Comparison of ENCODE assay signal across 8 cellular contexts in the genomic region with DNA sequence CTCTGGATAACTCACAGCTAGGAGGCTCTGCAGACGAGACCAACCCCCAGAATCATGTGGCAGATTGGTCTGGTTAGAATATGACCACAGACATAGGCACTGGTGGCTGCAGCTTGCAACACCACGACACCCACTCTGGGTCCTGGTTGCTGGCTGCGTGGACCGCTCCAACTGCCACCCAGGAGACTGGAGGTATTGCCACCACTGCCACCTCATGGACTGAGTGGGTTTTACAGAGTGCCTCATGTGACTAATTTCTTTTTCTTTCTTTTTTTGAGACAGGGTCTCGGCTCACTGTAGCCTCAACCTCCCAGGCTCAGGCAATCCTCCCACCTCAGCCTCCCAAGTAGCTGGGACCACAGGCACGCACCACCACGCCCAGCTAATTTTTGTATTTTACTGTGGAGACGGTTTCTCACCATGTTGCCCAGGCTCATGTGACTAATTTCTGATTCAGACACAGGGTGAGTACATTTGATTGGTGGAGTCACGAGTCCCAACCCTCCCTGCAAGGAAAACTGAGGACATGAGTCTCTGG. TPM values are rescaled to one million over a fixed set of nuclear protein-coding genes. Genes with fewer than 3 reads are reported as not detected.
DNase-seq lines count a peak whose midpoint lies in the region; ATAC-seq, FAIRE-seq and TF ChIP-seq lines count a peak whose summit lies in the region.

No MANE protein-coding gene starts in this region.

- H3K4me2 ChIP-seq in mammary epithelial cell (ENCODE audit: insufficient read depth, low read depth, low read length) (no peak overlapping the region), keratinocyte (ENCODE audit: control insufficient read depth, extremely low read depth, insufficient read depth, low read depth, low read length) (peak overlapping the region; percentile 22)

- peak overlapping the region; percentile 35 for H2AFZ ChIP-seq in mammary epithelial cell (ENCODE audit: low read depth, low read length)
- peak overlapping the region; percentile 29 for H2AFZ ChIP-seq in keratinocyte (ENCODE audit: control insufficient read depth, low read length)

- H3K9me1 ChIP-seq in keratinocyte (ENCODE audit: control insufficient read depth, extremely low read depth, insufficient read depth, low read length), result no peaks in the 10 kb centered on the region

- in situ Hi-C loops in mammary epithelial cell (cut with MboI; ENCODE audit: low sequenced_read_pairs in 2 of 2), result no loop called here

- no peak for ATAC-seq in GM21786 (IDR thresholded peaks at IDR 0.05; ENCODE audit: unreplicated experiment)

- H3K27me3 ChIP-seq in mammary epithelial cell (ENCODE audit: insufficient read depth, low read length) (no peaks in the 10 kb centered on the region), keratinocyte (ENCODE audit: control insufficient read depth, extremely low read depth, insufficient read depth, low read length) (no peaks in the 10 kb centered on the region)

- H3K9ac ChIP-seq in mammary epithelial cell (ENCODE audit: insufficient read depth, low read length) (no peak overlapping the region), keratinocyte (ENCODE audit: control insufficient read depth, extremely low read depth, insufficient read depth, low read length) (peak overlapping the region; percentile 51)

- FAIRE-seq in keratinocyte (lab: Jason Lieb, UNC), result peak; percentile 41

- no peaks in the 10 kb centered on the region for H3K36me3 ChIP-seq in mammary epithelial cell (ENCODE audit: insufficient read depth, low read length)
- H3K36me3 ChIP-seq in keratinocyte (ENCODE audit: control insufficient read depth in 2 of 2, extremely low read depth in 1 of 2, insufficient read depth in 2 of 2, low read length in 2 of 2), result no peaks in the 10 kb centered on the region

- DNase-seq in AG10803 (ENCODE audit: low read depth), result peak; percentile 48
- peak; percentile 41 for DNase-seq in GM19238 (ENCODE audit: insufficient read length, low spot score)
- DNase-seq in MV-4-11 (lab: John Stamatoyannopoulos, UW), result peak; percentile 99
- DNase-seq in mammary epithelial cell, result peak; percentile 76
- no peak for DNase-seq in keratinocyte (ENCODE audit: low read depth, low spot score)
- DNase-seq in stimulated activated CD4-positive, alpha-beta T cell treated with anti-CD3 and anti-CD28 coated beads, Interleukin-2, amount 100 ng/mL, for 4 hours (ENCODE audit: low read depth), result peak; percentile 42

- no TSS peak for BruUV-seq in mammary epithelial cell (replicated peaks; lab: Mats Ljungman, UMichigan)

- H3K4me3 ChIP-seq in AG10803 (ENCODE audit: low read length) (no peak overlapping the region), WI38 (ENCODE audit: low read depth, low read length) (no peak overlapping the region), mammary epithelial cell (replicated peaks in 1 of 3; ENCODE audit: insufficient read depth in 1 of 3, low read depth in 2 of 3, low read length in 3 of 3) (no peak overlapping the region), keratinocyte (ENCODE audit: control insufficient read depth in 2 of 3, extremely low read depth in 1 of 3, insufficient read depth in 2 of 3, low read depth in 1 of 3, low read length in 3 of 3) (no peak overlapping the region)

- no peaks in the 10 kb centered on the region for H4K20me1 ChIP-seq in mammary epithelial cell (ENCODE audit: insufficient read depth, low read length)
- no peaks in the 10 kb centered on the region for H4K20me1 ChIP-seq in keratinocyte (ENCODE audit: control insufficient read depth, extremely low read depth, insufficient read depth, low read length)

- TF ChIP-seq CTCF in AG10803 (conservative IDR thresholded peaks at IDR 0.05; ENCODE audit: low read length), result peak; percentile 53
- TF ChIP-seq CTCF in WI38 (IDR thresholded peaks at IDR 0.05; ENCODE audit: low read depth, low read length), result 0 out of 2 replicates have a peak, but pooled peaks have one; percentile 13
- TF ChIP-seq CTCF in mammary epithelial cell (conservative IDR thresholded peaks at IDR 0.05 in 1 of 2, IDR thresholded peaks at IDR 0.05 in 1 of 2; ENCODE audit: extremely low read depth in 1 of 2, insufficient read depth in 1 of 2, low read depth in 1 of 2, low read length in 2 of 2), result peak; percentile 34 to 55
- TF ChIP-seq CTCF in keratinocyte (optimal IDR thresholded peaks at IDR 0.05 in 1 of 3, IDR thresholded peaks at IDR 0.05 in 1 of 3, conservative IDR thresholded peaks at IDR 0.05 in 1 of 3; ENCODE audit: extremely low read depth in 1 of 3, insufficient read depth in 2 of 3, low read length in 3 of 3), result peak; percentile 45 to 48 (median 46)

- H3K4me1 ChIP-seq in mammary epithelial cell (ENCODE audit: insufficient read depth, low read length), result peaks cover 34% of the 10 kb centered on the region
- peaks cover 32% of the 10 kb centered on the region for H3K4me1 ChIP-seq in keratinocyte (ENCODE audit: control insufficient read depth, extremely low read depth, insufficient read depth, low read length)

- WGBS in mammary epithelial cell (ENCODE audit: low coverage, missing lambda C conversion rate), result 34% methylated on average over 9 of the region's 9 CpGs

- H3K27ac ChIP-seq in mammary epithelial cell (ENCODE audit: insufficient read depth, low read depth, low read length) (peak overlapping the region; percentile 97), keratinocyte (ENCODE audit: control insufficient read depth, insufficient read depth, low read length) (peak overlapping the region; percentile 95)

- H3K9me3 ChIP-seq in mammary epithelial cell (replicated peaks; ENCODE audit: insufficient read depth, low read length) (no peaks in the 10 kb centered on the region), keratinocyte (ENCODE audit: control insufficient read depth, low read depth, low read length) (no peaks in the 10 kb centered on the region)

- H3K79me2 ChIP-seq in mammary epithelial cell (ENCODE audit: insufficient read depth, low read length), result no peaks in the 10 kb centered on the region
- H3K79me2 ChIP-seq in keratinocyte (ENCODE audit: control insufficient read depth, insufficient read depth, low read length), result no peaks in the 10 kb centered on the region

- intact Hi-C loops in mammary epithelial cell (cut with micrococcal nuclease), result no loop called here

- CTCF ChIA-PET in mammary epithelial cell (lab: Charles Lee; ENCODE audit: low non-redundant PET), result interaction anchor here (0.6 kb wide), 1 partner anchor 36 kb away, joined by 8 read pairs; no protein-coding TSS in a partner anchor

- dilution Hi-C loops in mammary epithelial cell (cut with HindIII; ENCODE audit: low sequenced_read_pairs), result loop anchor here (5.0 kb wide), 1 partner anchor 44 kb away; a partner anchor contains a TSS
- dilution Hi-C loops in keratinocyte (cut with MboI; ENCODE audit: extremely low pct_ligation_motif_present, low sequenced_read_pairs), result no loop called here

RNA-seq across cellular contexts. Expression of a gene that starts 29.9 kb away (rescaled TPM):
- 1 to 10 TPM; 1.2 to 1.4 TPM for total RNA-seq in mammary epithelial cell
- polyA plus RNA-seq in mammary epithelial cell, result 0.07 TPM
- not detected for polyA minus RNA-seq in mammary epithelial cell
- 0.03 to 1.00 TPM (median 0.07 TPM) in 3 replicates for polyA plus RNA-seq in keratinocyte
- not detected for polyA plus RNA-seq in keratinocyte (2011; ENCODE audit: low read depth)
- polyA plus RNA-seq in keratinocyte (2011; cell fraction: cytosol; rRNA removed), result 0.06 TPM in 1 of 2 replicates, not detected in the other
- 0.10 TPM in 1 of 2 replicates, not detected in the other for polyA plus RNA-seq in keratinocyte (2011; cell fraction: nucleus; rRNA removed)
- polyA plus RNA-seq in keratinocyte (2012; ENCODE audit: low replicate concordance), result 0.13 TPM in 1 of 2 replicates, not detected in the other
- not detected in 3 replicates for polyA minus RNA-seq in keratinocyte
- not detected for polyA minus RNA-seq in keratinocyte (2011; cell fraction: cytosol; rRNA and poly(A)+ RNA removed)
- polyA minus RNA-seq in keratinocyte (2011; cell fraction: nucleus; rRNA and poly(A)+ RNA removed), result not detected in 2 replicates

RNA-seq across cellular contexts. Expression of a gene that starts 45.2 kb away (rescaled TPM):
- total RNA-seq in mammary epithelial cell, result 100 to 1,000 TPM; 227 to 533 TPM
- polyA plus RNA-seq in mammary epithelial cell (441 TPM), keratinocyte (148 to 415 TPM (median 265 TPM) in 3 replicates)
- polyA minus RNA-seq in mammary epithelial cell (761 TPM), keratinocyte (165 to 429 TPM (median 221 TPM) in 3 replicates)
- polyA plus RNA-seq in keratinocyte (2011; ENCODE audit: low read depth), result 105 TPM
- polyA plus RNA-seq in keratinocyte (2011; cell fraction: cytosol; rRNA removed), result 121 and 155 TPM in 2 replicates
- polyA plus RNA-seq in keratinocyte (2011; cell fraction: nucleus; rRNA removed), result 666 and 718 TPM in 2 replicates
- 146 and 277 TPM in 2 replicates for polyA plus RNA-seq in keratinocyte (2012; ENCODE audit: low replicate concordance)
- 131 TPM for polyA minus RNA-seq in keratinocyte (2011; cell fraction: cytosol; rRNA and poly(A)+ RNA removed)
- polyA minus RNA-seq in keratinocyte (2011; cell fraction: nucleus; rRNA and poly(A)+ RNA removed), result 344 and 723 TPM in 2 replicates
